ENCODE assay signal across 8 cellular contexts in genomic region chr6:44268095-44268628, GRCh38. TPM values are rescaled to one million over a fixed set of nuclear protein-coding genes. Genes with fewer than 3 reads are reported as not detected.
DNase-seq lines count a peak whose midpoint lies in the region; ATAC-seq, FAIRE-seq and TF ChIP-seq lines count a peak whose summit lies in the region.

No MANE protein-coding gene starts in this region.

- H3K27ac ChIP-seq in Karpas-422 (ENCODE audit: low read length) (no peak overlapping the region), body of pancreas (no peak overlapping the region), kidney (ENCODE audit: low read depth in 2 of 2, low read length in 2 of 2) (no peak overlapping the region)

- peaks cover 17% of the 10 kb centered on the region for H3K4me1 ChIP-seq in Karpas-422 (ENCODE audit: low read length)
- peaks cover 17% of the 10 kb centered on the region for H3K4me1 ChIP-seq in body of pancreas
- H3K4me1 ChIP-seq in kidney (ENCODE audit: control insufficient read depth in 1 of 2, insufficient read depth in 1 of 2, low read depth in 1 of 2, low read length in 2 of 2), result peaks cover 16% of the 10 kb centered on the region in 2 donors

- H3K4me3 ChIP-seq in Karpas-422 (ENCODE audit: low read length) (no peak overlapping the region), body of pancreas (no peak overlapping the region), kidney (ENCODE audit: low read length in 2 of 2) (no peak overlapping the region)

- H3K9ac ChIP-seq in Karpas-422 (ENCODE audit: low read length), result no peak overlapping the region
- H3K9ac ChIP-seq in kidney (ENCODE audit: low read length in 2 of 2), result no peak overlapping the region

- H3K27me3 ChIP-seq in Karpas-422 (ENCODE audit: low read length) (no peaks in the 10 kb centered on the region), body of pancreas (peaks cover 0 to 4% of the 10 kb centered on the region in 2 donors)

- no peaks in the 10 kb centered on the region for H3K9me2 ChIP-seq in Karpas-422 (replicated peaks; ENCODE audit: insufficient read depth, low read length)

- H2AFZ ChIP-seq in Karpas-422 (ENCODE audit: low read length), result no peak overlapping the region

- DNase-seq in Daoy (ENCODE audit: low read depth) (peak; percentile 71), Karpas-422 (peak; percentile 84), body of pancreas (peak; percentile 62 to 76 (median 69)), kidney (no peak)
- DNase-seq in stimulated activated CD8-positive, alpha-beta memory T cell treated with anti-CD3 and anti-CD28 coated beads, Interleukin-7, amount 100 ng/mL, for 1 hour (ENCODE audit: low read depth in 2 of 2), result peak; percentile 20 to 40

- peak; percentile 85 to 95 (median 89) for TF ChIP-seq CTCF in body of pancreas (IDR thresholded peaks at IDR 0.05)
- peak; percentile 93 for TF ChIP-seq CTCF in kidney (IDR thresholded peaks at IDR 0.05; ENCODE audit: borderline replicate concordance, extremely low read depth, insufficient read depth)

- peaks cover 17% of the 10 kb centered on the region for H3K79me2 ChIP-seq in Karpas-422 (ENCODE audit: low read length)

- FAIRE-seq in kidney (lab: Jason Lieb, UNC), result no peak

- no peak overlapping the region for H3K4me2 ChIP-seq in Karpas-422 (ENCODE audit: low read depth, low read length, poor library complexity, severe bottlenecking)

- H4K20me1 ChIP-seq in Karpas-422 (ENCODE audit: insufficient read depth, low read depth, low read length), result 0 out of 2 replicates have a peak, but pooled peaks cover 3% of the 10 kb centered on the region

- H3K36me3 ChIP-seq in Karpas-422 (ENCODE audit: insufficient read depth, low read length) (no peaks in the 10 kb centered on the region), body of pancreas (replicated peaks in 1 of 2; ENCODE audit: insufficient read depth in 1 of 2, low read depth in 2 of 2) (no peaks in the 10 kb centered on the region), kidney (ENCODE audit: control insufficient read depth in 1 of 2, insufficient read depth in 2 of 2, low read length in 2 of 2) (no peaks in the 10 kb centered on the region)

- no peak for TF ChIP-seq POLR2A in body of pancreas (IDR thresholded peaks at IDR 0.05)

- ATAC-seq in SK-N-SH treated with all-trans-retinoic acid at 6 μM for 48 hours (peak; percentile 17; the same call in 2 of the 3 replicates), body of pancreas (peak; percentile 30), GM21515 (IDR thresholded peaks at IDR 0.05; ENCODE audit: unreplicated experiment) (no peak), GM18868 (IDR thresholded peaks at IDR 0.05; ENCODE audit: unreplicated experiment) (no peak)

- 24% methylated on average over 5 of the region's 5 CpGs for whole genome bisulfite sequencing in body of pancreas, 2 donors

- H3K9me3 ChIP-seq in Karpas-422 (ENCODE audit: low read length) (no peaks in the 10 kb centered on the region), body of pancreas (no peaks in the 10 kb centered on the region), kidney (ENCODE audit: control insufficient read depth in 1 of 2, low read length in 2 of 2) (no peaks in the 10 kb centered on the region)

- intact Hi-C loops in body of pancreas (cut with DNase I), result no loop called here
- intact Hi-C loops in kidney (cut with DNase I), result no loop called here

TF ChIP-seq in SK-N-SH treated with all-trans-retinoic acid at 6 μM for 48 hours, 23 proteins besides CTCF, POLR2A, EP300 and RAD21:
- no peak for TF ChIP-seq ISL1 (CRISPR knock-in tag; IDR thresholded peaks at IDR 0.05)
- TF ChIP-seq SNAI2 (CRISPR knock-in tag; IDR thresholded peaks at IDR 0.05), result no peak
- TF ChIP-seq ESRRG (CRISPR knock-in tag; IDR thresholded peaks at IDR 0.05), result no peak
- TF ChIP-seq TOX (CRISPR knock-in tag; IDR thresholded peaks at IDR 0.05; ENCODE audit: borderline replicate concordance), result no peak
- TF ChIP-seq ZNF70 (CRISPR knock-in tag; IDR thresholded peaks at IDR 0.05), result no peak
- no peak for TF ChIP-seq TCF4 (CRISPR knock-in tag; IDR thresholded peaks at IDR 0.05; ENCODE audit: borderline replicate concordance)
- TF ChIP-seq OSR1 (CRISPR knock-in tag; IDR thresholded peaks at IDR 0.05), result no peak
- TF ChIP-seq ZNF565 (CRISPR knock-in tag; conservative IDR thresholded peaks at IDR 0.05; ENCODE audit: low read depth), result no peak
- no peak for TF ChIP-seq CSDC2 (CRISPR knock-in tag; IDR thresholded peaks at IDR 0.05)
- no peak for TF ChIP-seq ARNTL (CRISPR knock-in tag; IDR thresholded peaks at IDR 0.05; ENCODE audit: borderline replicate concordance, low read depth)
- no peak for TF ChIP-seq CSRNP3 (CRISPR knock-in tag; IDR thresholded peaks at IDR 0.05)
- no peak for TF ChIP-seq ZC3H10 (CRISPR knock-in tag; IDR thresholded peaks at IDR 0.05)
- no peak for TF ChIP-seq PATZ1 (CRISPR knock-in tag; IDR thresholded peaks at IDR 0.05; ENCODE audit: borderline replicate concordance)
- TF ChIP-seq ZNF8 (CRISPR knock-in tag; IDR thresholded peaks at IDR 0.05), result no peak
- TF ChIP-seq CREB5 (CRISPR knock-in tag; IDR thresholded peaks at IDR 0.05; ENCODE audit: low read depth), result no peak
- TF ChIP-seq GLIS3 (CRISPR knock-in tag; IDR thresholded peaks at IDR 0.05), result no peak
- TF ChIP-seq ZFP30 (CRISPR knock-in tag; IDR thresholded peaks at IDR 0.05), result no peak
TF ChIP-seq in SK-N-SH treated with all-trans-retinoic acid at 6 μM for 48 hours: peak in this region for 0.

RNA-seq across cellular contexts. Expression of gene TMEM151B, which starts 2.1 kb away (rescaled TPM):
- 0.23 and 0.33 TPM in 2 replicates for total RNA-seq in Daoy (2014; rRNA removed; shearing (Covaris generic))
- 0.04 and 0.18 TPM in 2 replicates for total RNA-seq in Karpas-422 (2014; rRNA removed; shearing (Covaris generic); ENCODE audit: low replicate concordance)
- total RNA-seq in body of pancreas (under 1 TPM; under 0.01 to 0.66 TPM), kidney (not detected)
- not detected for polyA plus RNA-seq in kidney (ENCODE audit: insufficient read depth, low read depth, low replicate concordance)

RNA-seq across cellular contexts. Expression of gene NFKBIE, which starts 2.8 kb away (rescaled TPM):
- 42.3 and 56.3 TPM in 2 replicates for total RNA-seq in Daoy (2014; rRNA removed; shearing (Covaris generic))
- 22.2 and 26.1 TPM in 2 replicates for total RNA-seq in Karpas-422 (2014; rRNA removed; shearing (Covaris generic); ENCODE audit: low replicate concordance)
- total RNA-seq in body of pancreas (10 to 100 TPM; 18.9 to 68.6 TPM), kidney (19.0 TPM)
- 12.6 TPM for polyA plus RNA-seq in kidney (ENCODE audit: insufficient read depth, low read depth, low replicate concordance)

RNA-seq across cellular contexts. Expression of gene SLC35B2, which starts 10.8 kb away (rescaled TPM):
- 86.8 and 92.8 TPM in 2 replicates for total RNA-seq in Daoy (2014; rRNA removed; shearing (Covaris generic))
- 30.0 and 49.9 TPM in 2 replicates for total RNA-seq in Karpas-422 (2014; rRNA removed; shearing (Covaris generic); ENCODE audit: low replicate concordance)
- total RNA-seq in body of pancreas, result 10 to 100 TPM; 31.1 to 33.9 TPM
- total RNA-seq in kidney, result 45.1 TPM
- 49.5 TPM for polyA plus RNA-seq in kidney (ENCODE audit: insufficient read depth, low read depth, low replicate concordance)

RNA-seq across cellular contexts. Expression of gene HSP90AB1, which starts 21.3 kb away (rescaled TPM):
- total RNA-seq in Daoy (2014; rRNA removed; shearing (Covaris generic)), result 2,636 and 2,780 TPM in 2 replicates
- 474 and 539 TPM in 2 replicates for total RNA-seq in Karpas-422 (2014; rRNA removed; shearing (Covaris generic); ENCODE audit: low replicate concordance)
- total RNA-seq in body of pancreas (100 to 1,000 TPM; 269 to 441 TPM), kidney (551 TPM)
- polyA plus RNA-seq in kidney (ENCODE audit: insufficient read depth, low read depth, low replicate concordance), result 499 TPM

RNA-seq across cellular contexts. Expression of gene SLC29A1, which starts 44.8 kb away (rescaled TPM):
- total RNA-seq in Daoy (2014; rRNA removed; shearing (Covaris generic)), result 14.7 and 20.4 TPM in 2 replicates
- total RNA-seq in Karpas-422 (2014; rRNA removed; shearing (Covaris generic); ENCODE audit: low replicate concordance), result 26.9 and 29.3 TPM in 2 replicates
- total RNA-seq in body of pancreas (10 to 100 TPM; 44.8 to 90.3 TPM), kidney (74.6 TPM)
- 50.1 TPM for polyA plus RNA-seq in kidney (ENCODE audit: insufficient read depth, low read depth, low replicate concordance)

Comparison
In these comparisons a context has a peak if more than half of its experiments do, and no peak if none do; other contexts are left out.
1. ATAC-seq: peak in SK-N-SH treated with all-trans-retinoic acid at 6 μM for 48 hours (single experiment) and body of pancreas (single experiment); none in GM21515 (single experiment) and GM18868 (single experiment).